25 cellular contexts compared by ENCODE assay signal in the genomic region with DNA sequence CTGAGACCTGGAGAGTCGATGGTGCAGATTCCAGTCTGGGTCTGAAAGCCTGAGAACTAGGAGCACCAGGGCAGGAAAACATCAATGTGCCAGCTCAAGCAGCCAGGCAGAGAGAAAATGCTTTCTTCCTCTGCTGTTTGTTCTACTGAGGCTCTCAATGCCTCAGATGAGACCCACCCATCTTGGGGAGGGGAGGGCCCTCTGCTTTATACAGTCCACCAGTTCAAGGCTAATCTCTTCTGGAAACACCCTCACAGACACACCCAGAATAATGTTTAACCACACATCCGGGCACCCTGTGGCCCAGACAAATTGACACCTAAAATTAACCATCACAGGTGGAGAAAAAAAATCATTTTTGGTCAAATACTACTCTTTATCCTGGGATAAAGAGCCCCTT.
"Had no signal": no experiment of that assay in that cellular context is flagged by ENCODE, and none has a peak within 500 bp of the region (broad histone marks: within the 10 kb centered on the region; RNA-seq: fewer than 3 reads in every experiment).

No MANE protein-coding gene starts in this region.

- H3K4me3 ChIP-seq: neural progenitor cell, psoas muscle, suprapubic skin, tibial artery had no signal

- DNase-seq: activated CD4-positive, alpha-beta T cell treated with anti-CD3 and anti-CD28 coated beads for 1 hour; activated CD4-positive, alpha-beta T cell treated with anti-CD3 and anti-CD28 coated beads, Interleukin-2, amount 50 U/mL, for 1 hour; activated CD8-positive, alpha-beta T cell treated with anti-CD3 and anti-CD28 coated beads for 36 hours; activated gamma-delta T cell treated with Interleukin-2 at 50 U/mL for 16 hours; activated naive CD4-positive, alpha-beta T cell treated with anti-CD3 and anti-CD28 coated beads, Interleukin-2, amount 50 U/mL, for 16 hours; activated T-cell treated with anti-CD3 and anti-CD28 coated beads, Interleukin-2, amount 50 U/mL, for 4 hours; amniotic stem cell; effector CD8-positive, alpha-beta T cell; natural killer cell; occipital lobe; psoas muscle; stimulated activated CD4-positive, alpha-beta T cell treated with anti-CD3 and anti-CD28 coated beads, Interleukin-15, amount 100 ng/mL, for 24 hours; stimulated activated CD4-positive, alpha-beta T cell treated with anti-CD3 and anti-CD28 coated beads, Interleukin-2, amount 100 ng/mL, for 24 hours; stimulated activated naive B cell treated with anti-CD40 and anti-IgM and Interleukin-4, amounts not matched to agents 10 μg/mL and 1 μg/mL and 100 μg/mL, for 72 hours; T-helper 1 cell; tibial artery had no signal

- H3K4me1 ChIP-seq: parathyroid adenoma, psoas muscle, suprapubic skin, tibial artery had no signal

- ATAC-seq: activated CD8-positive, alpha-beta T cell treated with anti-CD3 and anti-CD28 coated beads for 36 hours; activated T-cell treated with anti-CD3 and anti-CD28 coated beads, Interleukin-2, amount 50 U/mL, for 4 hours; activated T-helper 17 cell treated with anti-CD3 and anti-CD28 coated beads, Interleukin-2, amount 50 U/mL, for 72 hours; natural killer cell; psoas muscle; stimulated activated naive B cell treated with anti-CD40 and anti-IgM and Interleukin-4, amounts not matched to agents 10 μg/mL and 1 μg/mL and 100 μg/mL, for 72 hours; WTC11 had no signal

- H3K27ac ChIP-seq: epithelial cell of prostate, neural progenitor cell, parathyroid adenoma, psoas muscle, suprapubic skin, tibial artery had no signal

- H3K9me3 ChIP-seq: psoas muscle, suprapubic skin had no signal

- FAIRE-seq: endometrium, frontal cortex, islet of Langerhans had no signal

- H3K27me3 ChIP-seq: neural progenitor cell, suprapubic skin, tibial artery had no signal

- H3K36me3 ChIP-seq: neural progenitor cell, suprapubic skin, tibial artery had no signal
